ENCODE assay signal across 8 cellular contexts in genomic region chr4:15963001-15963451, GRCh38. TPM values are rescaled to one million over a fixed set of nuclear protein-coding genes. Genes with fewer than 3 reads are reported as not detected.
DNase-seq lines count a peak whose midpoint lies in the region; ATAC-seq, FAIRE-seq and TF ChIP-seq lines count a peak whose summit lies in the region.

Gene FGFBP2, minus strand, starts transcription at chr4:15963175. Its CDS starts 46 bp downstream, at chr4:15963129.

- H3K4me3 ChIP-seq in Jurkat, Clone E6-1 (ENCODE audit: low read length): no peak within 1 kb of the TSS
- no peak within 1 kb of the TSS for H3K4me3 ChIP-seq in colonic mucosa

- TF ChIP-seq CTCF in WTC11 (IDR thresholded peaks at IDR 0.05): 0 out of 2 replicates have a peak, but pooled peaks have one; percentile 28
- peak; percentile 28 for TF ChIP-seq CTCF in colonic mucosa (IDR thresholded peaks at IDR 0.05)

- H3K9me3 Mint-ChIP-seq in WTC11: peaks cover 17% of the 10 kb centered on the region
- H3K9me3 Mint-ChIP-seq in stimulated activated naive CD8-positive, alpha-beta T cell treated with anti-CD3 and anti-CD28 coated beads, Interleukin-15, amount 100 ng/mL, for 72 hours: peaks cover 12 to 13% of the 10 kb centered on the region in 2 donors

- H3K36me3 Mint-ChIP-seq in WTC11: peaks cover 17% of the 10 kb centered on the region

- no peaks in the 10 kb centered on the region for H3K36me3 ChIP-seq in colonic mucosa

- no peaks in the 10 kb centered on the region for H3K27me3 ChIP-seq in colonic mucosa

- H3K9me3 ChIP-seq in colonic mucosa: no peaks in the 10 kb centered on the region

- FAIRE-seq in GM19239 (lab: Jason Lieb, UNC): peak; percentile 14

- H3K4me3 Mint-ChIP-seq in WTC11: no peak within 1 kb of the TSS
- peak within 1 kb of the TSS; percentile 84 to 93 for H3K4me3 Mint-ChIP-seq in stimulated activated naive CD8-positive, alpha-beta T cell treated with anti-CD3 and anti-CD28 coated beads, Interleukin-15, amount 100 ng/mL, for 72 hours

- H3K27ac Mint-ChIP-seq in WTC11: no peak within 1 kb of the TSS
- H3K27ac Mint-ChIP-seq in stimulated activated naive CD8-positive, alpha-beta T cell treated with anti-CD3 and anti-CD28 coated beads, Interleukin-15, amount 100 ng/mL, for 72 hours: peak within 1 kb of the TSS; percentile 93 to 95

- peak; percentile 88 for ATAC-seq in WTC11
- ATAC-seq in stimulated activated naive CD8-positive, alpha-beta T cell treated with anti-CD3 and anti-CD28 coated beads, Interleukin-15, amount 100 ng/mL, for 72 hours: peak; percentile 88

- POLR2A ChIA-PET in WTC11 (lab: Charles Lee): no interaction called here

- peaks cover 15% of the 10 kb centered on the region for H3K4me1 Mint-ChIP-seq in WTC11
- peaks cover 59% of the 10 kb centered on the region for H3K4me1 Mint-ChIP-seq in stimulated activated naive CD8-positive, alpha-beta T cell treated with anti-CD3 and anti-CD28 coated beads, Interleukin-15, amount 100 ng/mL, for 72 hours

- H3K27ac ChIP-seq in colonic mucosa: no peak within 1 kb of the TSS

- CTCF ChIA-PET in WTC11 (lab: Charles Lee): interaction anchor here (0.7 to 4.5 kb wide), 13 partner anchors 13 to 302 kb away, joined by 3 to 63 read pairs (median 5); no protein-coding TSS in a partner anchor

- H3K4me1 ChIP-seq in colonic mucosa: no peaks in the 10 kb centered on the region

- peak; percentile 30 for DNase-seq in CD1c-positive myeloid dendritic cell (ENCODE audit: extremely low spot score)
- DNase-seq in GM19239 (ENCODE audit: insufficient read length, low spot score): no peak
- peak; percentile 68 for DNase-seq in Jurkat, Clone E6-1 (ENCODE audit: low read depth, low spot score)
- peak; percentile 73 for DNase-seq in WTC11 (ENCODE audit: low spot score)
- peak; percentile 66 for DNase-seq in colonic mucosa
- peak; percentile 86 for DNase-seq in myocyte (ENCODE audit: low read depth)
- peak; percentile 81 to 88 for DNase-seq in stimulated activated naive CD8-positive, alpha-beta T cell treated with anti-CD3 and anti-CD28 coated beads, Interleukin-15, amount 100 ng/mL, for 72 hours
- DNase-seq in cortex of kidney (lab: John Stamatoyannopoulos, UW): no peak

- intact Hi-C loops in colonic mucosa (cut with DNase I): loop anchor here (5.0 kb wide), 1 partner anchor 34 kb away; no protein-coding TSS in a partner anchor

- no peaks in the 10 kb centered on the region; the same call in 1 of the 2 replicates for H3K27me3 Mint-ChIP-seq in WTC11 (ENCODE audit: low read depth)
- peaks cover 8% of the 10 kb centered on the region for H3K27me3 Mint-ChIP-seq in stimulated activated naive CD8-positive, alpha-beta T cell treated with anti-CD3 and anti-CD28 coated beads, Interleukin-15, amount 100 ng/mL, for 72 hours

- no peak within 1 kb of the TSS for H3K9ac ChIP-seq in colonic mucosa (ENCODE audit: low read depth in 2 of 2, low read length in 2 of 2)

TF ChIP-seq in WTC11, 78 proteins besides CTCF, POLR2A, EP300 and RAD21:
- TF ChIP-seq AFF4 (CRISPR knock-in tag; IDR thresholded peaks at IDR 0.05; ENCODE audit: borderline replicate concordance) (no peak), TEAD1 (CRISPR knock-in tag; IDR thresholded peaks at IDR 0.05) (0 out of 2 replicates have a peak, but pooled peaks have one; percentile 14)

RNA-seq across cellular contexts. Expression of gene FGFBP2, which starts in this region (rescaled TPM):
- polyA plus RNA-seq in Jurkat, Clone E6-1 (2012; ENCODE audit: insufficient read depth, insufficient read length): not detected
- total RNA-seq in WTC11 (2021) (0.24 TPM in 1 of 3 replicates, not detected in the others), colonic mucosa (under 1 TPM; 0.37 to 0.96 TPM), myocyte (3.0 TPM in 1 of 2 replicates, not detected in the other)
- polyA plus RNA-seq in myocyte (2012): 2.7 TPM

Comparison
In these comparisons a context has a peak if more than half of its experiments do, and no peak if none do; other contexts are left out.
1. Peak in DNase-seq and ATAC-seq in WTC11; RNA of the gene not detected or under 1 TPM.
2. Peak in DNase-seq in colonic mucosa; RNA of the gene not detected or under 1 TPM.
3. DNase-seq: peak in CD1c-positive myeloid dendritic cell (single experiment), Jurkat, Clone E6-1 (single experiment), myocyte (single experiment) and stimulated activated naive CD8-positive, alpha-beta T cell treated with anti-CD3 and anti-CD28 coated beads, Interleukin-15, amount 100 ng/mL, for 72 hours (2 of 2); none in GM19239 (single experiment) and cortex of kidney (single experiment).